Comparison of ENCODE assay signal across 8 cellular contexts in genomic region chr3:194135806-194136518, GRCh38. TPM values are rescaled to one million over a fixed set of nuclear protein-coding genes. Genes with fewer than 3 reads are reported as not detected.
DNase-seq lines count a peak whose midpoint lies in the region; ATAC-seq, FAIRE-seq and TF ChIP-seq lines count a peak whose summit lies in the region.

A gene with protein sequence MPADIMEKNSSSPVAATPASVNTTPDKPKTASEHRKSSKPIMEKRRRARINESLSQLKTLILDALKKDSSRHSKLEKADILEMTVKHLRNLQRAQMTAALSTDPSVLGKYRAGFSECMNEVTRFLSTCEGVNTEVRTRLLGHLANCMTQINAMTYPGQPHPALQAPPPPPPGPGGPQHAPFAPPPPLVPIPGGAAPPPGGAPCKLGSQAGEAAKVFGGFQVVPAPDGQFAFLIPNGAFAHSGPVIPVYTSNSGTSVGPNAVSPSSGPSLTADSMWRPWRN (plus strand): TSS chr3:194136148. CDS start chr3:194136381, 233 bp downstream.

- H3K27ac ChIP-seq in 22Rv1, result peak within 1 kb of the TSS; percentile 99

- ATAC-seq in HG03457 (IDR thresholded peaks at IDR 0.05; ENCODE audit: unreplicated experiment), result peak; percentile 27
- peak; percentile 72 for ATAC-seq in esophagus mucosa

- TF ChIP-seq POLR2A in GM12892 (IDR thresholded peaks at IDR 0.05; ENCODE audit: low read depth, low read length), result peak; percentile 75

- FAIRE-seq in GM12892 (lab: Jason Lieb, UNC), result peak; percentile 89

- no peak for TF ChIP-seq CTCF in 22Rv1 (IDR thresholded peaks at IDR 0.05)

- DNase-seq in GM12892 (ENCODE audit: insufficient read length), result peak; percentile 67
- DNase-seq in NCI-H69 (lab: John Stamatoyannopoulos, UW), result peak; percentile 95
- DNase-seq in activated CD8-positive, alpha-beta memory T cell treated with anti-CD3 and anti-CD28 coated beads, Interleukin-2, amount 50 U/mL, for 48 hours, result peak; percentile 69
- DNase-seq in middle frontal gyrus (ENCODE audit: extremely low spot score, low spot score), result peak; percentile 34
- DNase-seq in stromal cell of bone marrow (ENCODE audit: low read depth), result peak; percentile 92

RNA-seq across cellular contexts. Expression of the gene that starts here (rescaled TPM):
- 4.3 TPM for polyA plus RNA-seq in GM12892 (2012; ENCODE audit: missing spikeins)
- 95.2 TPM for total RNA-seq in esophagus mucosa

Comparison
In these comparisons a context has a peak if more than half of its experiments do, and no peak if none do; other contexts are left out.
1. Peak in every context shown above with its lines: DNase-seq, ATAC-seq and H3K27ac ChIP-seq.
2. DNase-seq: peak in every context shown above with its lines; median percentile 95 in NCI-H69; 92 in stromal cell of bone marrow; 69 in activated CD8-positive, alpha-beta memory T cell treated with anti-CD3 and anti-CD28 coated beads, Interleukin-2, amount 50 U/mL, for 48 hours; 67 in GM12892; 34 in middle frontal gyrus.